1 cellular context compared by ENCODE assay signal in genomic region chr20:36405255-36405654, GRCh38.
TF ChIP-seq lines count a peak whose summit lies in the region.

No MANE protein-coding gene starts in this region.

TF ChIP-seq in IMR-90, 13 proteins besides CTCF, POLR2A, EP300 and RAD21:
- TF ChIP-seq MAFK (IDR thresholded peaks at IDR 0.05; ENCODE audit: low read depth, low read length) (no peak), SMC3 (IDR thresholded peaks at IDR 0.05; ENCODE audit: low read depth, low read length) (no peak)
